In the genomic region with DNA sequence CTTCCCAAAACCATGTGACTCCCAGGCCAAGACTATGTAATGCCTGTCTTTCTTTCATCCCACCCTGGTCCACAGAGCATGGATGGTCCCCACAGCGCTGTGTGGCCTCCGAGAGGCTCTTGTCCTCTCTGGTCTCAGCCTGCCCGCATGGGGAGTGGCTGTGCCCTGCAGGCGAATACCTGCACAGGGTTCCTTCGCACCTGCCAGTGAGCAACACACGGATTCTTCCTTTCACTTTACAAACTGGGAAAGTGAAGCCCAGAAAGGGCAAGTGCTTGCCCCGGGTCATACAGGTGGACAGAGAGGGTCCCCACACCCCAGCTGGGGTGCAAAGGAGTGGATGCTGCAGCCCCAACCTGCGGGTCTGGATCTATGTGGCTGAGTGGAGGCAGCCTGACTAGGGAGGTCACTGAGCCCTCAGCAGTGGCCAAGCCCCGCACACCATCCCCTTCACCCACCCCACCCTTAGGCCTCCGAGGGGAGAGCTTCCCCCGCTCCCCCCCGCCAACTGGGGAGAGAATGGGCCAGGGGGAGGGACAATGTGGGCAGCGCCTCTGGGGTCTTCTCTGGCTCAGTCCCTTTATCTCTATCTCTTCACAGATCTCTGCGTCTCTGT, we compare ENCODE assay signal across 8 cellular contexts. TPM values are rescaled to one million over a fixed set of nuclear protein-coding genes. Genes with fewer than 3 reads are reported as not detected.
A peak's percentile ranks its signal among the peaks of the same experiment; 100 is the strongest.
DNase-seq lines count a peak whose midpoint lies in the region; ATAC-seq and TF ChIP-seq lines count a peak whose summit lies in the region.

No MANE protein-coding gene starts in this region.

- dilution Hi-C loops in mammary epithelial cell (cut with HindIII; ENCODE audit: low sequenced_read_pairs): no loop called here

- H4K91ac ChIP-seq in mesenchymal stem cell (ENCODE audit: low read length): peak overlapping the region; percentile 41

- TF ChIP-seq CTCF in mammary epithelial cell (conservative IDR thresholded peaks at IDR 0.05 in 1 of 2, IDR thresholded peaks at IDR 0.05 in 1 of 2; ENCODE audit: extremely low read depth in 1 of 2, insufficient read depth in 1 of 2, low read depth in 1 of 2, low read length in 2 of 2) (no peak), uterus (IDR thresholded peaks at IDR 0.05) (no peak), adrenal gland (IDR thresholded peaks at IDR 0.05) (no peak)

- H3K9me3 ChIP-seq in mammary epithelial cell (replicated peaks; ENCODE audit: insufficient read depth, low read length): no peaks in the 10 kb centered on the region
- H3K9me3 ChIP-seq in mesenchymal stem cell (ENCODE audit: control insufficient read depth, low read length): no peaks in the 10 kb centered on the region
- H3K9me3 ChIP-seq in uterus: no peaks in the 10 kb centered on the region
- no peaks in the 10 kb centered on the region for H3K9me3 ChIP-seq in adrenal gland (replicated peaks in 1 of 3)

- H3K36me3 ChIP-seq in mammary epithelial cell (ENCODE audit: insufficient read depth, low read length) (no peaks in the 10 kb centered on the region), mesenchymal stem cell (ENCODE audit: control insufficient read depth in 1 of 2, insufficient read depth in 2 of 2, low read depth in 1 of 2, low read length in 2 of 2) (peaks cover 9 to 17% of the 10 kb centered on the region in 2 experiments), uterus (no peaks in the 10 kb centered on the region), adrenal gland (replicated peaks in 1 of 2) (no peaks in the 10 kb centered on the region)

- no peak overlapping the region for H2BK120ac ChIP-seq in mesenchymal stem cell (ENCODE audit: low read depth, low read length)

- H4K8ac ChIP-seq in mesenchymal stem cell (ENCODE audit: low read length): peak overlapping the region; percentile 66

- DNase-seq in activated naive CD4-positive, alpha-beta T cell treated with anti-CD3 and anti-CD28 coated beads, Interleukin-2, amount 10 ng/mL, durations not matched to agents 7 days and 5 days: no peak
- no peak for DNase-seq in activated naive CD4-positive, alpha-beta T cell treated with Interleukin-2 at 50 U/mL for 16 hours
- DNase-seq in mammary epithelial cell (peak; percentile 51), mesenchymal stem cell (no peak), uterus (no peak), adrenal gland (no peak)

- H3K18ac ChIP-seq in mesenchymal stem cell (ENCODE audit: low read depth in 1 of 2, low read length in 2 of 2): peak overlapping the region in 1 of 2 experiments; percentile 71

- H3K27ac ChIP-seq in mammary epithelial cell (ENCODE audit: insufficient read depth, low read depth, low read length) (no peak overlapping the region), mesenchymal stem cell (ENCODE audit: low read length, poor library complexity, severe bottlenecking) (no peak overlapping the region), uterus (peak overlapping the region; percentile 78 to 85), adrenal gland (peak overlapping the region in 1 of 5 donors; percentile 65)

- H2AFZ ChIP-seq in mammary epithelial cell (ENCODE audit: low read depth, low read length): peak overlapping the region; percentile 87
- H2AFZ ChIP-seq in mesenchymal stem cell (ENCODE audit: low read depth, low read length): peak overlapping the region; percentile 81

- H3K27me3 ChIP-seq in mammary epithelial cell (ENCODE audit: insufficient read depth, low read length) (no peaks in the 10 kb centered on the region), mesenchymal stem cell (ENCODE audit: control insufficient read depth in 1 of 2, insufficient read depth in 1 of 2, low read length in 2 of 2) (peaks cover 2 to 4% of the 10 kb centered on the region in 2 experiments), uterus (no peaks in the 10 kb centered on the region), adrenal gland (no peaks in the 10 kb centered on the region)

- no peak for TF ChIP-seq POLR2A in uterus (IDR thresholded peaks at IDR 0.05)
- TF ChIP-seq POLR2A in adrenal gland (IDR thresholded peaks at IDR 0.05): no peak

- H3K27ac Mint-ChIP-seq in activated naive CD4-positive, alpha-beta T cell treated with anti-CD3 and anti-CD28 coated beads, Interleukin-2, amount 10 ng/mL, durations not matched to agents 7 days and 5 days: peak overlapping the region; percentile 37

- H3K4me3 ChIP-seq in mammary epithelial cell (replicated peaks in 1 of 3; ENCODE audit: insufficient read depth in 1 of 3, low read depth in 2 of 3, low read length in 3 of 3) (peak overlapping the region; percentile 47 to 64 (median 52)), mesenchymal stem cell (ENCODE audit: insufficient read depth in 1 of 2, low read depth in 1 of 2, low read length in 2 of 2) (peak overlapping the region; percentile 24 to 87), uterus (peak overlapping the region; percentile 95 to 98), adrenal gland (peak overlapping the region in 2 of 4 donors; percentile 71 to 99)

- no peak for ATAC-seq in HG02885 (IDR thresholded peaks at IDR 0.05; ENCODE audit: poor library complexity, unreplicated experiment)
- no peak for ATAC-seq in GM21367 (IDR thresholded peaks at IDR 0.05; ENCODE audit: unreplicated experiment)

- H2BK12ac ChIP-seq in mesenchymal stem cell (ENCODE audit: low read length in 2 of 2): peak overlapping the region in 1 of 2 experiments; percentile 69

- in situ Hi-C loops in mammary epithelial cell (cut with MboI; ENCODE audit: low sequenced_read_pairs in 2 of 2): no loop called here

- BruUV-seq in mammary epithelial cell (replicated peaks; lab: Mats Ljungman, UMichigan): no TSS peak

- no peak overlapping the region for H2AK5ac ChIP-seq in mesenchymal stem cell (ENCODE audit: low read length, severe bottlenecking)

- no peaks in the 10 kb centered on the region for H3K9me3 Mint-ChIP-seq in activated naive CD4-positive, alpha-beta T cell treated with anti-CD3 and anti-CD28 coated beads, Interleukin-2, amount 10 ng/mL, durations not matched to agents 7 days and 5 days

- no peaks in the 10 kb centered on the region for H3K36me3 Mint-ChIP-seq in activated naive CD4-positive, alpha-beta T cell treated with anti-CD3 and anti-CD28 coated beads, Interleukin-2, amount 10 ng/mL, durations not matched to agents 7 days and 5 days

- H3K4me1 Mint-ChIP-seq in activated naive CD4-positive, alpha-beta T cell treated with anti-CD3 and anti-CD28 coated beads, Interleukin-2, amount 10 ng/mL, durations not matched to agents 7 days and 5 days: peaks cover 36% of the 10 kb centered on the region

- H3K9ac ChIP-seq in mammary epithelial cell (ENCODE audit: insufficient read depth, low read length) (no peak overlapping the region), mesenchymal stem cell (ENCODE audit: low read length) (peak overlapping the region; percentile 91)

- 0% methylated on average over 7 of the region's 14 CpGs for WGBS in mammary epithelial cell (ENCODE audit: low coverage, missing lambda C conversion rate)
- WGBS in mesenchymal stem cell: 52% methylated on average over 7 of the region's 14 CpGs
- 40 to 60% (median 44%) methylated on average over 9 to 14 of the region's 14 CpGs for WGBS in adrenal gland, 4 donors

- H2BK5ac ChIP-seq in mesenchymal stem cell (ENCODE audit: low read depth, low read length, poor library complexity, severe bottlenecking): no peak overlapping the region

- H3K4me1 ChIP-seq in mammary epithelial cell (ENCODE audit: insufficient read depth, low read length) (peaks cover 31% of the 10 kb centered on the region), mesenchymal stem cell (ENCODE audit: control insufficient read depth, insufficient read depth, low read depth, low read length) (peaks cover 34% of the 10 kb centered on the region), uterus (peaks cover 0 to 12% of the 10 kb centered on the region in 2 donors), adrenal gland (replicated peaks in 1 of 2) (peaks cover 11 to 25% of the 10 kb centered on the region in 2 donors)

- peak overlapping the region; percentile 44 for H2BK15ac ChIP-seq in mesenchymal stem cell (ENCODE audit: low read depth, poor library complexity, severe bottlenecking)

- H3K4me3 Mint-ChIP-seq in activated naive CD4-positive, alpha-beta T cell treated with anti-CD3 and anti-CD28 coated beads, Interleukin-2, amount 10 ng/mL, durations not matched to agents 7 days and 5 days: peak overlapping the region; percentile 68

- peak overlapping the region; percentile 17 to 67 for H3K4ac ChIP-seq in mesenchymal stem cell (ENCODE audit: low read depth in 1 of 2, low read length in 2 of 2)

- H3K23ac ChIP-seq in mesenchymal stem cell (ENCODE audit: low read length in 2 of 2): no peak overlapping the region

- CTCF ChIA-PET in activated naive CD4-positive, alpha-beta T cell treated with anti-CD3 and anti-CD28 coated beads, Interleukin-2, amount 10 ng/mL, durations not matched to agents 7 days and 5 days (lab: Charles Lee): interaction anchor here (0.7 to 2.3 kb wide), 4 partner anchors 50 to 171 kb away, joined by 3 to 10 read pairs (median 4); a partner anchor contains a TSS
- CTCF ChIA-PET in mammary epithelial cell (lab: Charles Lee; ENCODE audit: low non-redundant PET): no interaction called here

- peaks cover 38% of the 10 kb centered on the region for H3K79me2 ChIP-seq in mammary epithelial cell (ENCODE audit: insufficient read depth, low read length)

- no peak overlapping the region for H3K14ac ChIP-seq in mesenchymal stem cell (ENCODE audit: low read length in 2 of 2)

- H3K4me2 ChIP-seq in mammary epithelial cell (ENCODE audit: insufficient read depth, low read depth, low read length) (peak overlapping the region; percentile 70), mesenchymal stem cell (ENCODE audit: low read length, poor library complexity, severe bottlenecking) (peak overlapping the region; percentile 69)

- H3K79me1 ChIP-seq in mesenchymal stem cell (replicated peaks; ENCODE audit: low read length, poor library complexity, severe bottlenecking): peaks cover 15% of the 10 kb centered on the region

- intact Hi-C loops in mammary epithelial cell (cut with micrococcal nuclease) (loop anchor here (1.0 to 5.0 kb wide), 3 partner anchors 88 to 234 kb away; no protein-coding TSS in a partner anchor), uterus (cut with DNase I; ENCODE audit: low total_unique reads) (no loop called here), adrenal gland (cut with DNase I) (loop anchor here (5.0 to 10.0 kb wide), 2 partner anchors 48 to 84 kb away; no protein-coding TSS in a partner anchor)

- no peaks in the 10 kb centered on the region for H4K20me1 ChIP-seq in mammary epithelial cell (ENCODE audit: insufficient read depth, low read length)

- H3K27me3 Mint-ChIP-seq in activated naive CD4-positive, alpha-beta T cell treated with anti-CD3 and anti-CD28 coated beads, Interleukin-2, amount 10 ng/mL, durations not matched to agents 7 days and 5 days: peaks cover 34% of the 10 kb centered on the region

RNA-seq across cellular contexts. Expression of a gene that starts 0.7 kb away (rescaled TPM):
- total RNA-seq in mammary epithelial cell (10 to 100 TPM; 13.3 to 48.9 TPM), uterus (10 to 100 TPM; 13.5 to 51.5 (median 15.5) TPM), adrenal gland (10 to 100 TPM; 12.6 to 41.9 (median 26.6) TPM)
- polyA plus RNA-seq in mammary epithelial cell (21.5 TPM), adrenal gland (10 to 100 TPM; 19.1 to 53.3 (median 28.8) TPM)
- 150 TPM for polyA minus RNA-seq in mammary epithelial cell
- polyA plus RNA-seq in mesenchymal stem cell (2013, experiment 1 of 2): 36.1 TPM
- polyA plus RNA-seq in mesenchymal stem cell (2013, experiment 2 of 2): 35.6 TPM

RNA-seq across cellular contexts. Expression of a gene that starts 5.1 kb away (rescaled TPM):
- total RNA-seq in mammary epithelial cell: under 1 TPM in 1 of 2 donors, not detected in 1; 0.35 TPM
- 0.23 TPM for polyA plus RNA-seq in mammary epithelial cell
- polyA minus RNA-seq in mammary epithelial cell: 0.52 TPM
- 0.52 TPM for polyA plus RNA-seq in mesenchymal stem cell (2013, experiment 1 of 2)
- polyA plus RNA-seq in mesenchymal stem cell (2013, experiment 2 of 2): 0.47 TPM
- 1 to 10 TPM; 2.4 to 7.2 (median 6.4) TPM for total RNA-seq in uterus
- total RNA-seq in adrenal gland: 10 to 100 TPM; 14.8 to 26.4 (median 16.7) TPM
- polyA plus RNA-seq in adrenal gland: 10 to 100 TPM in 2 of 3 donors, 1 to 10 TPM in 1; 2.1 to 24.6 (median 10.9) TPM

Comparison
In these comparisons a context has a peak if more than half of its experiments do, and no peak if none do; other contexts are left out.
1. H3K27ac ChIP-seq: peak in uterus (2 of 2); none in mammary epithelial cell (single experiment) and mesenchymal stem cell (single experiment).